8 cellular contexts compared by ENCODE assay signal in genomic region chr20:58651548-58651822, GRCh38. TPM values are rescaled to one million over a fixed set of nuclear protein-coding genes. Genes with fewer than 3 reads are reported as not detected.
DNase-seq lines count a peak whose midpoint lies in the region; ATAC-seq and TF ChIP-seq lines count a peak whose summit lies in the region.

No MANE protein-coding gene starts in this region.

- no peak for ATAC-seq in GM18868 (IDR thresholded peaks at IDR 0.05; ENCODE audit: unreplicated experiment)

- H3K9me2 ChIP-seq in GM23248 (ENCODE audit: insufficient read depth) (no peaks in the 10 kb centered on the region), OCI-LY1 (ENCODE audit: low read depth, low read length) (no peaks in the 10 kb centered on the region)

- no peaks in the 10 kb centered on the region for H3K36me3 ChIP-seq in GM23248 (ENCODE audit: low read depth)
- H3K36me3 ChIP-seq in OCI-LY1 (ENCODE audit: insufficient read depth, low read length), result no peaks in the 10 kb centered on the region; the same call in 1 of the 2 replicates
- no peaks in the 10 kb centered on the region for H3K36me3 ChIP-seq in neural progenitor cell

- H3K36me3 Mint-ChIP-seq in endothelial cell (ENCODE audit: low read depth, unreplicated experiment) (no peaks in the 10 kb centered on the region), neural progenitor cell (no peaks in the 10 kb centered on the region)

- peaks cover 54% of the 10 kb centered on the region for H3K79me2 ChIP-seq in GM23248 (ENCODE audit: insufficient read depth)
- H3K79me2 ChIP-seq in OCI-LY1 (ENCODE audit: insufficient read depth, low read length), result peaks cover 51% of the 10 kb centered on the region
- peaks cover 54% of the 10 kb centered on the region for H3K79me2 ChIP-seq in neural progenitor cell (ENCODE audit: low read depth)

- H3K9me3 Mint-ChIP-seq in endothelial cell (ENCODE audit: unreplicated experiment) (no peaks in the 10 kb centered on the region), neural progenitor cell (no peaks in the 10 kb centered on the region)

- peak overlapping the region; percentile 98 for H3K9ac ChIP-seq in GM23248
- peak overlapping the region; percentile 100 for H3K9ac ChIP-seq in OCI-LY1 (ENCODE audit: low read length)
- peak overlapping the region; percentile 92 for H3K9ac ChIP-seq in neural progenitor cell

- H3K4me1 ChIP-seq in GM23248 (ENCODE audit: insufficient read depth) (peaks cover 47% of the 10 kb centered on the region), OCI-LY1 (ENCODE audit: insufficient read depth, low read length, severe bottlenecking) (peaks cover 47% of the 10 kb centered on the region), neural progenitor cell (peaks cover 30% of the 10 kb centered on the region)

- H3K27ac Mint-ChIP-seq in endothelial cell (ENCODE audit: unreplicated experiment) (peak overlapping the region; percentile 97), neural progenitor cell (peak overlapping the region; percentile 94)

- H3K4me3 Mint-ChIP-seq in endothelial cell (ENCODE audit: unreplicated experiment) (peak overlapping the region; percentile 100), neural progenitor cell (peak overlapping the region; percentile 97)

- 2% methylated on average over 10 to 11 of the region's 11 CpGs for WGBS in GM23248 (ENCODE audit: low coverage in 1 of 2, low lambda C conversion rate in 2 of 2, missing lambda C conversion rate in 2 of 2), 2 experiments

- H4K20me1 ChIP-seq in GM23248 (ENCODE audit: insufficient read depth) (no peaks in the 10 kb centered on the region), OCI-LY1 (ENCODE audit: insufficient read depth, low read length) (no peaks in the 10 kb centered on the region), neural progenitor cell (ENCODE audit: low read depth) (peaks cover 40% of the 10 kb centered on the region)

- DNase-seq in GM23248 (no peak), endothelial cell (ENCODE audit: low spot score) (no peak), neural progenitor cell (ENCODE audit: low spot score) (peak; percentile 80), SW480 (ENCODE audit: low spot score) (no peak), cerebellar cortex (ENCODE audit: low spot score) (no peak), NOMO-1 treated with DMSO at 0.1 percent for 48 hours (lab: John Stamatoyannopoulos, UW; ENCODE audit: unreplicated experiment) (no peak)

- peaks cover 6% of the 10 kb centered on the region for H3K27me3 Mint-ChIP-seq in endothelial cell (ENCODE audit: unreplicated experiment)
- peaks cover 8% of the 10 kb centered on the region for H3K27me3 Mint-ChIP-seq in neural progenitor cell (ENCODE audit: insufficient read depth, low read depth)

- H3K4me2 ChIP-seq in GM23248 (ENCODE audit: unreplicated experiment) (peak overlapping the region; percentile 97), OCI-LY1 (ENCODE audit: low read length) (peak overlapping the region; percentile 99), neural progenitor cell (peak overlapping the region; percentile 95)

- no peaks in the 10 kb centered on the region for H3K9me3 ChIP-seq in GM23248 (ENCODE audit: low read depth)
- H3K9me3 ChIP-seq in OCI-LY1 (ENCODE audit: low read length), result no peaks in the 10 kb centered on the region
- H3K9me3 ChIP-seq in neural progenitor cell (ENCODE audit: low read depth), result no peaks in the 10 kb centered on the region

- H2AFZ ChIP-seq in GM23248 (peak overlapping the region; percentile 69), OCI-LY1 (ENCODE audit: low read length) (no peak overlapping the region), neural progenitor cell (replicated peaks) (peak overlapping the region; percentile 86)

- in situ Hi-C loops in GM23248 (cut with MboI), result loop anchor here (10.0 kb wide), 1 partner anchor 407 kb away; no protein-coding TSS in a partner anchor

- H3K4me1 Mint-ChIP-seq in endothelial cell (ENCODE audit: unreplicated experiment) (peaks cover 22% of the 10 kb centered on the region), neural progenitor cell (peaks cover 15% of the 10 kb centered on the region)

- H3K27ac ChIP-seq in GM23248 (peak overlapping the region; percentile 82), OCI-LY1 (ENCODE audit: low read depth, low read length, poor library complexity, severe bottlenecking) (peak overlapping the region; percentile 81), neural progenitor cell (peak overlapping the region; percentile 69)

- H3K4me3 ChIP-seq in GM23248, result peak overlapping the region; percentile 97
- peak overlapping the region; percentile 99 for H3K4me3 ChIP-seq in OCI-LY1 (ENCODE audit: low read depth, low read length, poor library complexity, severe bottlenecking)
- peak overlapping the region; percentile 85 for H3K4me3 ChIP-seq in neural progenitor cell

- no peak for TF ChIP-seq CTCF in OCI-LY1 (IDR thresholded peaks at IDR 0.05; ENCODE audit: low read length)
- no peak for TF ChIP-seq CTCF in endothelial cell (IDR thresholded peaks at IDR 0.05; ENCODE audit: unreplicated experiment)
- TF ChIP-seq CTCF in neural progenitor cell (IDR thresholded peaks at IDR 0.05), result no peak

- H3K27me3 ChIP-seq in GM23248 (replicated peaks; ENCODE audit: insufficient read depth) (no peaks in the 10 kb centered on the region), OCI-LY1 (ENCODE audit: insufficient read depth, low read length) (no peaks in the 10 kb centered on the region), neural progenitor cell (peaks cover 15% of the 10 kb centered on the region)

- peaks cover 3% of the 10 kb centered on the region; the same call in 1 of the 2 replicates for H3F3A ChIP-seq in GM23248 (ENCODE audit: insufficient read depth)
- 0 out of 2 replicates have a peak, but pooled peaks cover 6% of the 10 kb centered on the region for H3F3A ChIP-seq in OCI-LY1 (ENCODE audit: insufficient read depth, low read length)
- peaks cover 40% of the 10 kb centered on the region for H3F3A ChIP-seq in neural progenitor cell (ENCODE audit: low read depth)

RNA-seq across cellular contexts. Expression of gene STX16, which starts 0.4 kb away (rescaled TPM):
- 15.8 and 17.6 TPM in 2 replicates for total RNA-seq in GM23248 (2014; rRNA removed; shearing (Covaris generic))
- polyA plus RNA-seq in GM23248 (2016; fragmentation: Nextera tagmentation; extraction: Ambion mirVana), result 30.6 and 36.9 TPM in 2 replicates
- total RNA-seq in endothelial cell (ENCODE audit: unreplicated experiment) (77.9 TPM), neural progenitor cell (ENCODE audit: low replicate concordance) (41.2 and 46.6 TPM in 2 replicates)

RNA-seq across cellular contexts. Expression of gene NPEPL1, which starts 41.1 kb away (rescaled TPM):
- total RNA-seq in GM23248 (2014; rRNA removed; shearing (Covaris generic)), result 37.5 and 37.7 TPM in 2 replicates
- polyA plus RNA-seq in GM23248 (2016; fragmentation: Nextera tagmentation; extraction: Ambion mirVana), result 46.1 and 49.8 TPM in 2 replicates
- 37.6 TPM for total RNA-seq in endothelial cell (ENCODE audit: unreplicated experiment)
- total RNA-seq in neural progenitor cell (ENCODE audit: low replicate concordance), result 10.9 and 29.4 TPM in 2 replicates
